Comparison of ENCODE assay signal across 12 cellular contexts in the genomic region with DNA sequence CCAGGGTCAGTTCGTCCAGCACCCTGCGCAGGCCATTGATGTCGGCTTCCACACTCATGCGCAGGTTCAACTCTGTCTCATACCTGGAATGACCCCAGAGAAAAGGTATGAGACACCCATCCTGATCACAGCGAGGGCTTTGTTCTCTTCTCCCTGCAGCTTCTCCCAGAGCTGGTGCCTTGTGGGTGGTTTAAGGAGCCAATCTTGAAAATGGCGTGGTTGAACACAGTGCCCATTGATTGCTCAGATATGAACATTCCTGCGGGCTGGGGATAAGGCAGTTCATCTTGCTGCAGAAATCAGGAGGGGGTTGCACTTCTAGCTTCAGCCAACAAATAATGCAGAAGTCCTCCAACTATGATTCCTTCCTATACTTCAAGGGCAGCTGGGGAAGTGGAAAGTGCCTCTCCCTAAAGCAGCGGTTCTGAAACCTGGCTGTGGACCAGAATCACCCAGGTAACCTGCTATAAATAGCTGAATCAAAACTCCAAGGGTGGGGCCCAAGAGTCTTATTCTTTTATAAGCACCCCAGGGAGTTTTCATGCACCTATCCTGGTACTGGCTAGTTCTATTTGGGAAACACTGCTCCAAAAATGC. TPM values are rescaled to one million over a fixed set of nuclear protein-coding genes. Genes with fewer than 3 reads are reported as not detected.
"Had no signal": no experiment of that assay in that cellular context is flagged by ENCODE, and none has a peak within 500 bp of the region (broad histone marks: within the 10 kb centered on the region; RNA-seq: fewer than 3 reads in every experiment).

No MANE protein-coding gene starts in this region.

RNA-seq across cellular contexts. Expression of a gene that starts 2.3 kb away (rescaled TPM):
- total RNA-seq: activated CD4-positive, alpha-beta memory T cell treated with anti-CD3 and anti-CD28 coated beads, Interleukin-2, amount 10 ng/mL, durations not matched to agents 7 days and 5 days; activated CD4-positive, alpha-beta T cell treated with anti-CD3 and anti-CD28 coated beads for 36 hours; activated CD8-positive, alpha-beta memory T cell treated with anti-CD3 and anti-CD28 coated beads for 36 hours; activated naive CD4-positive, alpha-beta T cell treated with anti-CD3 and anti-CD28 coated beads for 36 hours; activated T-helper 17 cell treated with anti-CD3 and anti-CD28 coated beads, Interleukin-2, amount 50 U/mL, for 72 hours; IMR-90; LHCN-M2; Right ventricle myocardium superior; SJCRH30; T-helper 1 cell treated with Interleukin-12 subunit alpha and Interleukin-12 subunit beta and Interleukin-4 antibody, amounts not matched to agents 30 ng/mL and 1 ng/mL, for 36 hours had no signal
- polyA plus RNA-seq: IMR-90 had no signal

RNA-seq across cellular contexts. Expression of a gene that starts 12.6 kb away (rescaled TPM):
- total RNA-seq: activated CD4-positive, alpha-beta memory T cell treated with anti-CD3 and anti-CD28 coated beads, Interleukin-2, amount 10 ng/mL, durations not matched to agents 7 days and 5 days; activated CD4-positive, alpha-beta T cell treated with anti-CD3 and anti-CD28 coated beads for 36 hours; activated CD8-positive, alpha-beta memory T cell treated with anti-CD3 and anti-CD28 coated beads for 36 hours; activated naive CD4-positive, alpha-beta T cell treated with anti-CD3 and anti-CD28 coated beads for 36 hours; activated T-helper 17 cell treated with anti-CD3 and anti-CD28 coated beads, Interleukin-2, amount 50 U/mL, for 72 hours; IMR-90; LHCN-M2; M059J; PC-3; Right ventricle myocardium superior; SJCRH30; T-helper 1 cell treated with Interleukin-12 subunit alpha and Interleukin-12 subunit beta and Interleukin-4 antibody, amounts not matched to agents 30 ng/mL and 1 ng/mL, for 36 hours had no signal
- polyA plus RNA-seq: IMR-90 had no signal

RNA-seq across cellular contexts. Expression of a gene that starts 28.1 kb away (rescaled TPM):
- total RNA-seq: activated CD4-positive, alpha-beta memory T cell treated with anti-CD3 and anti-CD28 coated beads, Interleukin-2, amount 10 ng/mL, durations not matched to agents 7 days and 5 days; activated CD4-positive, alpha-beta T cell treated with anti-CD3 and anti-CD28 coated beads for 36 hours; activated CD8-positive, alpha-beta memory T cell treated with anti-CD3 and anti-CD28 coated beads for 36 hours; activated naive CD4-positive, alpha-beta T cell treated with anti-CD3 and anti-CD28 coated beads for 36 hours; activated T-helper 17 cell treated with anti-CD3 and anti-CD28 coated beads, Interleukin-2, amount 50 U/mL, for 72 hours; IMR-90; LHCN-M2; Right ventricle myocardium superior; T-helper 1 cell treated with Interleukin-12 subunit alpha and Interleukin-12 subunit beta and Interleukin-4 antibody, amounts not matched to agents 30 ng/mL and 1 ng/mL, for 36 hours had no signal
- polyA plus RNA-seq: IMR-90 had no signal

RNA-seq across cellular contexts. Expression of a gene that starts 39.9 kb away (rescaled TPM):
- total RNA-seq: activated CD4-positive, alpha-beta memory T cell treated with anti-CD3 and anti-CD28 coated beads, Interleukin-2, amount 10 ng/mL, durations not matched to agents 7 days and 5 days; activated CD4-positive, alpha-beta T cell treated with anti-CD3 and anti-CD28 coated beads for 36 hours; activated naive CD4-positive, alpha-beta T cell treated with anti-CD3 and anti-CD28 coated beads for 36 hours; Right ventricle myocardium superior had no signal

RNA-seq across cellular contexts. Expression of a gene that starts 56.3 kb away (rescaled TPM):
- total RNA-seq: activated CD4-positive, alpha-beta memory T cell treated with anti-CD3 and anti-CD28 coated beads, Interleukin-2, amount 10 ng/mL, durations not matched to agents 7 days and 5 days; activated CD4-positive, alpha-beta T cell treated with anti-CD3 and anti-CD28 coated beads for 36 hours; activated CD8-positive, alpha-beta memory T cell treated with anti-CD3 and anti-CD28 coated beads for 36 hours; activated naive CD4-positive, alpha-beta T cell treated with anti-CD3 and anti-CD28 coated beads for 36 hours; activated T-helper 17 cell treated with anti-CD3 and anti-CD28 coated beads, Interleukin-2, amount 50 U/mL, for 72 hours; LHCN-M2; SJCRH30; T-helper 1 cell treated with Interleukin-12 subunit alpha and Interleukin-12 subunit beta and Interleukin-4 antibody, amounts not matched to agents 30 ng/mL and 1 ng/mL, for 36 hours had no signal
